ENCODE assay signal across 12 cellular contexts in genomic region chr4:102687982-102688433, GRCh38.
DNase-seq lines count a peak whose midpoint lies in the region; ATAC-seq and TF ChIP-seq lines count a peak whose summit lies in the region.
"Had no signal": no experiment of that assay in that cellular context is flagged by ENCODE, and none has a peak within 500 bp of the region (broad histone marks: within the 10 kb centered on the region; RNA-seq: fewer than 3 reads in every experiment).

No MANE protein-coding gene starts in this region.

- H3K4me1 ChIP-seq in CD4-positive, alpha-beta memory T cell (ENCODE audit: insufficient read depth, low read length), result no peaks in the 10 kb centered on the region
- H3K4me1 ChIP-seq: uterus had no signal

- peak overlapping the region; percentile 76 for H3K27ac ChIP-seq in RWPE1
- no peak overlapping the region for H3K27ac ChIP-seq in CD4-positive, alpha-beta memory T cell (ENCODE audit: low read depth, low read length)
- H3K27ac ChIP-seq: uterus had no signal

- no peaks in the 10 kb centered on the region for H3K27me3 Mint-ChIP-seq in CD4-positive, alpha-beta memory T cell
- H3K27me3 Mint-ChIP-seq: activated T-cell treated with anti-CD3 and anti-CD28 coated beads, Interleukin-2, amount 50 U/mL, for 24 hours; natural killer cell treated with Interleukin-12 subunit alpha and Interleukin-12 subunit beta and Interleukin-15 and Interleukin-18, amount 100 ng/mL, for 72 hours had no signal

- peaks cover 10% of the 10 kb centered on the region for H3K36me3 ChIP-seq in CD4-positive, alpha-beta memory T cell (ENCODE audit: insufficient read depth, low read length)

- H3K9me3 ChIP-seq in CD4-positive, alpha-beta memory T cell (ENCODE audit: control insufficient read depth in 1 of 2, low read length in 2 of 2), result no peaks in the 10 kb centered on the region
- H3K9me3 ChIP-seq: uterus had no signal

- H3K36me3 Mint-ChIP-seq in CD4-positive, alpha-beta memory T cell, result peaks cover 6 to 22% of the 10 kb centered on the region in 2 donors
- H3K36me3 Mint-ChIP-seq: natural killer cell treated with Interleukin-12 subunit alpha and Interleukin-12 subunit beta and Interleukin-15 and Interleukin-18, amount 100 ng/mL, for 72 hours had no signal

- no peaks in the 10 kb centered on the region for H3K9me3 Mint-ChIP-seq in CD4-positive, alpha-beta memory T cell
- H3K9me3 Mint-ChIP-seq: activated T-cell treated with anti-CD3 and anti-CD28 coated beads, Interleukin-2, amount 50 U/mL, for 24 hours; natural killer cell treated with Interleukin-12 subunit alpha and Interleukin-12 subunit beta and Interleukin-15 and Interleukin-18, amount 100 ng/mL, for 72 hours had no signal

- CTCF ChIA-PET in RWPE1 (lab: Yijun Ruan, JAX), result no interaction called here
- CTCF ChIA-PET in CD4-positive, alpha-beta memory T cell (lab: Charles Lee; ENCODE audit: partially characterized antibody), result no interaction called here

- TF ChIP-seq CTCF in GM12864 (IDR thresholded peaks at IDR 0.05; ENCODE audit: low read depth, low read length, missing control alignments) (no peak), RWPE1 (conservative IDR thresholded peaks at IDR 0.05; ENCODE audit: low read depth) (no peak), GM20000 (IDR thresholded peaks at IDR 0.05; ENCODE audit: extremely low read depth, missing control alignments) (no peak)

- H3K27ac Mint-ChIP-seq in CD4-positive, alpha-beta memory T cell, result no peak overlapping the region
- H3K27ac Mint-ChIP-seq: activated T-cell treated with anti-CD3 and anti-CD28 coated beads, Interleukin-2, amount 50 U/mL, for 24 hours; natural killer cell treated with Interleukin-12 subunit alpha and Interleukin-12 subunit beta and Interleukin-15 and Interleukin-18, amount 100 ng/mL, for 72 hours had no signal

- ATAC-seq in GM21360 (IDR thresholded peaks at IDR 0.05; ENCODE audit: unreplicated experiment) (peak; percentile 45), HG03045 (IDR thresholded peaks at IDR 0.05; ENCODE audit: unreplicated experiment) (peak; percentile 37)
- ATAC-seq: natural killer cell treated with Interleukin-12 subunit alpha and Interleukin-12 subunit beta and Interleukin-15 and Interleukin-18, amount 100 ng/mL, for 72 hours had no signal

- no peak overlapping the region for H3K4me3 Mint-ChIP-seq in CD4-positive, alpha-beta memory T cell
- H3K4me3 Mint-ChIP-seq: activated T-cell treated with anti-CD3 and anti-CD28 coated beads, Interleukin-2, amount 50 U/mL, for 24 hours; natural killer cell treated with Interleukin-12 subunit alpha and Interleukin-12 subunit beta and Interleukin-15 and Interleukin-18, amount 100 ng/mL, for 72 hours had no signal

- H3K4me1 Mint-ChIP-seq in CD4-positive, alpha-beta memory T cell, result no peaks in the 10 kb centered on the region

- intact Hi-C loops in CD4-positive, alpha-beta memory T cell (cut with micrococcal nuclease), result no loop called here

- H3K4me3 ChIP-seq in GM12864 (ENCODE audit: low read depth, low read length), result peak overlapping the region; percentile 48; the same call in 1 of the 2 replicates
- no peak overlapping the region for H3K4me3 ChIP-seq in CD4-positive, alpha-beta memory T cell (ENCODE audit: low read length in 2 of 2)
- H3K4me3 ChIP-seq: uterus had no signal

- H3K27me3 ChIP-seq in CD4-positive, alpha-beta memory T cell (ENCODE audit: insufficient read depth, low read length), result no peaks in the 10 kb centered on the region
- H3K27me3 ChIP-seq: uterus had no signal

- POLR2A ChIA-PET in RWPE1 (lab: Yijun Ruan, JAX; ENCODE audit: low non-redundant PET), result no interaction called here
- POLR2A ChIA-PET in CD4-positive, alpha-beta memory T cell (lab: Charles Lee; ENCODE audit: partially characterized antibody), result no interaction called here

- DNase-seq in GM12864 (ENCODE audit: low read depth) (peak; percentile 27), RWPE1 (ENCODE audit: low spot score) (no peak), COLO668 (lab: John Stamatoyannopoulos, UW; ENCODE audit: unreplicated experiment) (no peak), GM20000 (ENCODE audit: low spot score) (no peak), NCI-H446 (lab: John Stamatoyannopoulos, UW) (no peak)
- DNase-seq in CD4-positive, alpha-beta memory T cell, result no peak
- DNase-seq: activated T-cell treated with anti-CD3 and anti-CD28 coated beads, Interleukin-2, amount 50 U/mL, for 24 hours; head of caudate nucleus; uterus had no signal
